8 cellular contexts compared by ENCODE assay signal in genomic region chr22:50146440-50147228, GRCh38. TPM values are rescaled to one million over a fixed set of nuclear protein-coding genes. Genes with fewer than 3 reads are reported as not detected.
DNase-seq lines count a peak whose midpoint lies in the region; ATAC-seq and TF ChIP-seq lines count a peak whose summit lies in the region.

No MANE protein-coding gene starts in this region.

- H4K20me1 ChIP-seq in Karpas-422 (ENCODE audit: insufficient read depth, low read depth, low read length): no peaks in the 10 kb centered on the region

- H3K4me3 ChIP-seq in Karpas-422 (ENCODE audit: low read length) (no peak overlapping the region), WI38 (ENCODE audit: low read depth, low read length) (no peak overlapping the region)

- DNase-seq in AG08395 (ENCODE audit: low spot score): peak; percentile 92
- peak; percentile 80 for DNase-seq in Karpas-422
- DNase-seq in left ventricle myocardium superior: peak; percentile 77
- peak; percentile 80 for DNase-seq in sciatic nerve (ENCODE audit: low spot score)
- DNase-seq in activated CD4-positive, alpha-beta T cell treated with anti-CD3 and anti-CD28 coated beads, Interleukin-2, amount 10 ng/mL, durations not matched to agents 24 days and 14 days: no peak
- no peak for DNase-seq in activated T-cell treated with anti-CD3 and anti-CD28 coated beads, Interleukin-2, amount 50 U/mL, for 1 hour

- H3K79me2 ChIP-seq in Karpas-422 (ENCODE audit: low read length): no peaks in the 10 kb centered on the region

- peak; percentile 94 for TF ChIP-seq CTCF in WI38 (IDR thresholded peaks at IDR 0.05; ENCODE audit: low read depth, low read length)

- no peak overlapping the region for H3K9ac ChIP-seq in Karpas-422 (ENCODE audit: low read length)

- peaks cover 11% of the 10 kb centered on the region for H3K4me1 ChIP-seq in Karpas-422 (ENCODE audit: low read length)

- H2AFZ ChIP-seq in Karpas-422 (ENCODE audit: low read length): no peak overlapping the region

- H3K4me2 ChIP-seq in Karpas-422 (ENCODE audit: low read depth, low read length, poor library complexity, severe bottlenecking): no peak overlapping the region

- no peak overlapping the region for H3K27ac ChIP-seq in Karpas-422 (ENCODE audit: low read length)

- no peak overlapping the region for H3K27ac Mint-ChIP-seq in activated CD4-positive, alpha-beta T cell treated with anti-CD3 and anti-CD28 coated beads, Interleukin-2, amount 10 ng/mL, durations not matched to agents 24 days and 14 days

- no peaks in the 10 kb centered on the region for H3K9me3 Mint-ChIP-seq in activated CD4-positive, alpha-beta T cell treated with anti-CD3 and anti-CD28 coated beads, Interleukin-2, amount 10 ng/mL, durations not matched to agents 24 days and 14 days

- H3K4me1 Mint-ChIP-seq in activated CD4-positive, alpha-beta T cell treated with anti-CD3 and anti-CD28 coated beads, Interleukin-2, amount 10 ng/mL, durations not matched to agents 24 days and 14 days: peaks cover 2% of the 10 kb centered on the region

- intact Hi-C loops in left ventricle myocardium superior (cut with micrococcal nuclease): loop anchor here (10.0 kb wide), 1 partner anchor 68 kb away; no protein-coding TSS in a partner anchor
- intact Hi-C loops in sciatic nerve (cut with DNase I): no loop called here
- intact Hi-C loops in activated CD4-positive, alpha-beta T cell treated with anti-CD3 and anti-CD28 coated beads, Interleukin-2, amount 10 ng/mL, durations not matched to agents 24 days and 14 days (cut with micrococcal nuclease): loop anchor here (5.0 kb wide), 1 partner anchor 214 kb away; no protein-coding TSS in a partner anchor

- H3K36me3 Mint-ChIP-seq in activated CD4-positive, alpha-beta T cell treated with anti-CD3 and anti-CD28 coated beads, Interleukin-2, amount 10 ng/mL, durations not matched to agents 24 days and 14 days (ENCODE audit: low read depth): no peaks in the 10 kb centered on the region

- no peaks in the 10 kb centered on the region for H3K9me3 ChIP-seq in Karpas-422 (ENCODE audit: low read length)

- H3K27me3 Mint-ChIP-seq in activated CD4-positive, alpha-beta T cell treated with anti-CD3 and anti-CD28 coated beads, Interleukin-2, amount 10 ng/mL, durations not matched to agents 24 days and 14 days: peaks cover 13% of the 10 kb centered on the region

- no peaks in the 10 kb centered on the region for H3K27me3 ChIP-seq in Karpas-422 (ENCODE audit: low read length)

- ATAC-seq in left ventricle myocardium superior (peak; percentile 74), sciatic nerve (peak; percentile 86), HG02885 (IDR thresholded peaks at IDR 0.05; ENCODE audit: poor library complexity, unreplicated experiment) (no peak)

- no peaks in the 10 kb centered on the region for H3K36me3 ChIP-seq in Karpas-422 (ENCODE audit: insufficient read depth, low read length)

- no peak overlapping the region for H3K4me3 Mint-ChIP-seq in activated CD4-positive, alpha-beta T cell treated with anti-CD3 and anti-CD28 coated beads, Interleukin-2, amount 10 ng/mL, durations not matched to agents 24 days and 14 days

- no peaks in the 10 kb centered on the region for H3K9me2 ChIP-seq in Karpas-422 (replicated peaks; ENCODE audit: insufficient read depth, low read length)

RNA-seq across cellular contexts. Expression of gene PANX2, which starts 23.9 kb away (rescaled TPM):
- not detected in 2 replicates for total RNA-seq in Karpas-422 (2014; rRNA removed; shearing (Covaris generic); ENCODE audit: low replicate concordance)
- total RNA-seq in left ventricle myocardium superior: 0.40 TPM
- total RNA-seq in sciatic nerve: 0.76 TPM
- total RNA-seq in activated CD4-positive, alpha-beta T cell treated with anti-CD3 and anti-CD28 coated beads, Interleukin-2, amount 10 ng/mL, durations not matched to agents 24 days and 14 days: 1.4 and 1.6 TPM in 2 replicates

RNA-seq across cellular contexts. Expression of gene TRABD, which starts 39.1 kb away (rescaled TPM):
- 46.7 and 117 TPM in 2 replicates for total RNA-seq in Karpas-422 (2014; rRNA removed; shearing (Covaris generic); ENCODE audit: low replicate concordance)
- total RNA-seq in left ventricle myocardium superior (23.8 TPM), sciatic nerve (22.8 TPM)
- total RNA-seq in activated CD4-positive, alpha-beta T cell treated with anti-CD3 and anti-CD28 coated beads, Interleukin-2, amount 10 ng/mL, durations not matched to agents 24 days and 14 days: 94.4 and 97.4 TPM in 2 replicates

RNA-seq across cellular contexts. Expression of gene SELENOO, which starts 54.2 kb away (rescaled TPM):
- total RNA-seq in Karpas-422 (2014; rRNA removed; shearing (Covaris generic); ENCODE audit: low replicate concordance): 20.0 and 64.1 TPM in 2 replicates
- total RNA-seq in left ventricle myocardium superior (14.5 TPM), sciatic nerve (22.6 TPM)
- 24.0 and 25.2 TPM in 2 replicates for total RNA-seq in activated CD4-positive, alpha-beta T cell treated with anti-CD3 and anti-CD28 coated beads, Interleukin-2, amount 10 ng/mL, durations not matched to agents 24 days and 14 days

RNA-seq across cellular contexts. Expression of gene MOV10L1, which starts 56.8 kb away (rescaled TPM):
- 2.9 TPM in 1 of 2 replicates, not detected in the other for total RNA-seq in Karpas-422 (2014; rRNA removed; shearing (Covaris generic); ENCODE audit: low replicate concordance)
- total RNA-seq in left ventricle myocardium superior (0.22 TPM), sciatic nerve (1.6 TPM)
- not detected in 2 replicates for total RNA-seq in activated CD4-positive, alpha-beta T cell treated with anti-CD3 and anti-CD28 coated beads, Interleukin-2, amount 10 ng/mL, durations not matched to agents 24 days and 14 days

Comparison
In these comparisons a context has a peak if more than half of its experiments do, and no peak if none do; other contexts are left out.
1. DNase-seq: peak in AG08395 (single experiment), Karpas-422 (single experiment), left ventricle myocardium superior (single experiment) and sciatic nerve (single experiment); none in activated CD4-positive, alpha-beta T cell treated with anti-CD3 and anti-CD28 coated beads, Interleukin-2, amount 10 ng/mL, durations not matched to agents 24 days and 14 days (single experiment) and activated T-cell treated with anti-CD3 and anti-CD28 coated beads, Interleukin-2, amount 50 U/mL, for 1 hour (single experiment).